In the genomic region with DNA sequence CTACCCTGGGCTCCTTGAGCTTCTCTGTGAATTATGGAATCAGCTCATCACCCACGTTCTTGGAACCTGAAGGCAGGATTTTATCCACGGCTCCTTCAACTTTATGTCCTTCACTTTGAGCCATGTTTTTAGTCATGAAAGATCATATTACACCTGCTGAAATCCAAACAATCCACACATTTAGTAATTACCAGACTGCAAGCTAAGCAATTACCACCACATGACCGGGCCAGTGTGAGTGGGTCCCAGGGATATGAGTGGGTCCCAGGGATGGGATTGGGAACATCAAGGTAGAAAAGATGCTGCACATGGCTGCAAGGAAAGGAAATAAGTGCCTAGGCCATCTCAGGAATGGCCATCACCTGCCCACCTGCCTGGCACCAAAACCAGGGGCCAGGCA, we compare ENCODE assay signal across 2 cellular contexts.
TF ChIP-seq lines count a peak whose summit lies in the region.

No MANE protein-coding gene starts in this region.

TF ChIP-seq in HepG2, 621 proteins besides CTCF, POLR2A, EP300 and RAD21:
- TF ChIP-seq MAFF (IDR thresholded peaks at IDR 0.05; ENCODE audit: low read depth, low read length) (peak; percentile 55; the same call in 1 of the 2 replicates), MAFK (conservative IDR thresholded peaks at IDR 0.05 in 1 of 2, IDR thresholded peaks at IDR 0.05 in 1 of 2; ENCODE audit: low read length in 2 of 2) (peak; percentile 56 to 57), SP4 (CRISPR knock-in tag; IDR thresholded peaks at IDR 0.05) (no peak)
TF ChIP-seq in HepG2: peak in this region for 2.

TF ChIP-seq in K562, 482 proteins besides CTCF, POLR2A, EP300 and RAD21 (continued from another document):
- peak; percentile 41; the same call in 1 of the 2 replicates for TF ChIP-seq ZNF316 (IDR thresholded peaks at IDR 0.05)
- no peak for TF ChIP-seq ZNF75A (CRISPR knock-in tag; IDR thresholded peaks at IDR 0.05)
- no peak for TF ChIP-seq ETS2 (tag; IDR thresholded peaks at IDR 0.05; ENCODE audit: borderline replicate concordance, poor library complexity, severe bottlenecking)
- no peak for TF ChIP-seq AFF4 (CRISPR knock-in tag; IDR thresholded peaks at IDR 0.05)
- TF ChIP-seq TFE3 (CRISPR knock-in tag; IDR thresholded peaks at IDR 0.05), result no peak
- no peak for TF ChIP-seq KLF13 (tag; IDR thresholded peaks at IDR 0.05; ENCODE audit: borderline replicate concordance, low read depth)
- no peak for TF ChIP-seq MED1 (CRISPR knock-in tag; IDR thresholded peaks at IDR 0.05; ENCODE audit: borderline replicate concordance)
- 0 out of 2 replicates have a peak, but pooled peaks have one; percentile 5 for TF ChIP-seq MAFK (IDR thresholded peaks at IDR 0.05; ENCODE audit: low read length)
TF ChIP-seq in K562: peak in this region for 2.
